ENCODE assay signal across 13 cellular contexts in genomic region chr12:3107071-3107583, GRCh38. TPM values are rescaled to one million over a fixed set of nuclear protein-coding genes. Genes with fewer than 3 reads are reported as not detected.
DNase-seq lines count a peak whose midpoint lies in the region; ATAC-seq, FAIRE-seq and TF ChIP-seq lines count a peak whose summit lies in the region.
"Had no signal": no experiment of that assay in that cellular context is flagged by ENCODE, and none has a peak within 500 bp of the region (broad histone marks: within the 10 kb centered on the region; RNA-seq: fewer than 3 reads in every experiment).

No MANE protein-coding gene starts in this region.

- H3K36me3 Mint-ChIP-seq in nephron progenitor cell (ENCODE audit: low read depth), result no peaks in the 10 kb centered on the region
- no peaks in the 10 kb centered on the region for H3K36me3 Mint-ChIP-seq in stimulated activated memory B cell treated with anti-CD40 and anti-IgM and Interleukin-4, amounts not matched to agents 10 μg/mL and 1 μg/mL and 100 μg/mL, for 72 hours
- H3K36me3 Mint-ChIP-seq: naive B cell had no signal

- H3K27me3 Mint-ChIP-seq in nephron progenitor cell (ENCODE audit: low read depth, poor library complexity), result no peaks in the 10 kb centered on the region
- peaks cover 28% of the 10 kb centered on the region for H3K27me3 Mint-ChIP-seq in stimulated activated memory B cell treated with anti-CD40 and anti-IgM and Interleukin-4, amounts not matched to agents 10 μg/mL and 1 μg/mL and 100 μg/mL, for 72 hours

- H3K36me3 ChIP-seq in H1 (ENCODE audit: control insufficient read depth in 2 of 4, insufficient read depth in 4 of 4, low read length in 3 of 4), result no peaks in the 10 kb centered on the region

- no peaks in the 10 kb centered on the region for H3K79me2 ChIP-seq in H1 (ENCODE audit: control insufficient read depth in 1 of 2, insufficient read depth in 2 of 2, low read length in 2 of 2)

- 86% methylated on average over 14 of the region's 14 CpGs; no CpG with 5 or more reads in 1 of the 2 experiments for whole genome bisulfite sequencing in H1 (ENCODE audit: extremely low coverage in 1 of 2, insufficient coverage in 1 of 2, insufficient read length in 1 of 2, insufficient replicate concordance in 2 of 2, low coverage in 1 of 2, low lambda C conversion rate in 2 of 2, missing lambda C conversion rate in 1 of 2), 2 experiments

- H2BK5ac ChIP-seq in H1 (ENCODE audit: low read depth, low read length), result no peak overlapping the region

- TF ChIP-seq RAD21 in H1 (IDR thresholded peaks at IDR 0.05 in 1 of 2, conservative IDR thresholded peaks at IDR 0.05 in 1 of 2; ENCODE audit: low read depth in 2 of 2, low read length in 2 of 2), result no peak

- no peak overlapping the region for H4K91ac ChIP-seq in H1 (replicated peaks; ENCODE audit: insufficient read length, low read length)

- H3K9me3 Mint-ChIP-seq in nephron progenitor cell, result no peaks in the 10 kb centered on the region
- no peaks in the 10 kb centered on the region for H3K9me3 Mint-ChIP-seq in stimulated activated memory B cell treated with anti-CD40 and anti-IgM and Interleukin-4, amounts not matched to agents 10 μg/mL and 1 μg/mL and 100 μg/mL, for 72 hours

- no peak overlapping the region for H3K9ac ChIP-seq in H1 (replicated peaks in 1 of 4; ENCODE audit: extremely low read depth in 1 of 4, low read depth in 3 of 4, low read length in 3 of 4)

- H4K8ac ChIP-seq in H1 (ENCODE audit: extremely low read depth, insufficient read depth, low read length), result peak overlapping the region; percentile 51; the same call in 1 of the 2 replicates

- no peak for ATAC-seq in activated CD4-positive, CD25-positive, alpha-beta regulatory T cell treated with anti-CD3 and anti-CD28 coated beads, Interleukin-2, amount 50 U/mL, for 24 hours
- no peak for ATAC-seq in GM21381 (IDR thresholded peaks at IDR 0.05; ENCODE audit: unreplicated experiment)
- no peak for ATAC-seq in stimulated activated memory B cell treated with anti-CD40 and anti-IgM and Interleukin-4, amounts not matched to agents 10 μg/mL and 1 μg/mL and 100 μg/mL, for 72 hours

- H2BK15ac ChIP-seq in H1 (ENCODE audit: low read length), result no peak overlapping the region

- peaks cover 7% of the 10 kb centered on the region; the same call in 1 of the 2 replicates for H3K79me1 ChIP-seq in H1 (ENCODE audit: low read depth, low read length)

- no peak overlapping the region for H2BK120ac ChIP-seq in H1 (replicated peaks; ENCODE audit: low read depth, low read length)

- no peak overlapping the region for H2BK12ac ChIP-seq in H1 (ENCODE audit: low read depth, low read length)

- no peak overlapping the region for H2AFZ ChIP-seq in H1 (ENCODE audit: low read length)
- H2AFZ ChIP-seq: hepatocyte had no signal

- no peak overlapping the region for H4K5ac ChIP-seq in H1 (ENCODE audit: insufficient read length, low read depth, low read length)

- H3K27ac ChIP-seq in H1 (ENCODE audit: low read depth, low read length), result no peak overlapping the region
- H3K27ac ChIP-seq: hepatocyte had no signal

- peak overlapping the region; percentile 78 for H3K27ac Mint-ChIP-seq in nephron progenitor cell
- H3K27ac Mint-ChIP-seq in stimulated activated memory B cell treated with anti-CD40 and anti-IgM and Interleukin-4, amounts not matched to agents 10 μg/mL and 1 μg/mL and 100 μg/mL, for 72 hours, result no peak overlapping the region

- TF ChIP-seq EP300 in H1 (IDR thresholded peaks at IDR 0.05; ENCODE audit: borderline replicate concordance in 1 of 2, low read depth in 2 of 2, low read length in 2 of 2), result no peak

- no peak overlapping the region for H3K4me2 ChIP-seq in H1 (ENCODE audit: insufficient read depth in 1 of 2, low read depth in 2 of 2, low read length in 2 of 2)
- H3K4me2 ChIP-seq: hepatocyte had no signal

- H2AK5ac ChIP-seq in H1 (ENCODE audit: low read depth, low read length), result no peak overlapping the region

- H3K23ac ChIP-seq in H1 (ENCODE audit: insufficient read length), result no peak overlapping the region

- H4K20me1 ChIP-seq in H1 (replicated peaks in 1 of 2; ENCODE audit: control insufficient read depth in 1 of 2, insufficient read depth in 2 of 2, low read length in 2 of 2), result peaks cover 0 to 5% of the 10 kb centered on the region in 2 experiments

- POLR2A ChIA-PET in H1 (lab: Charles Lee; ENCODE audit: partially characterized antibody), result no interaction called here

- no peaks in the 10 kb centered on the region for H3K27me3 ChIP-seq in H1 (replicated peaks in 1 of 4; ENCODE audit: control insufficient read depth in 3 of 4, extremely low read depth in 1 of 4, insufficient read depth in 3 of 4, low read length in 3 of 4)
- H3K27me3 ChIP-seq: hepatocyte had no signal

- FAIRE-seq in H1 (lab: Jason Lieb, UNC), result no peak

- CTCF ChIA-PET in H1 (lab: Charles Lee; ENCODE audit: partially characterized antibody), result no interaction called here

- no peak for TF ChIP-seq POLR2A in H1 (IDR thresholded peaks at IDR 0.05; ENCODE audit: control extremely low read depth in 1 of 2, low read depth in 2 of 2, low read length in 2 of 2)

- no peak overlapping the region; a peak in 1 of 8 replicates for H3K4me3 ChIP-seq in H1 (ENCODE audit: extremely low read depth in 1 of 4, insufficient read depth in 2 of 4, low read depth in 3 of 4, low read length in 4 of 4)
- H3K4me3 ChIP-seq: coronary artery, hepatocyte had no signal

- no peak overlapping the region for H3K14ac ChIP-seq in H1 (ENCODE audit: insufficient read length)

- TF ChIP-seq CTCF in H1 (IDR thresholded peaks at IDR 0.05; ENCODE audit: control extremely low read depth in 1 of 3, insufficient read depth in 1 of 3, low read depth in 1 of 3, low read length in 3 of 3), result no peak
- no peak for TF ChIP-seq CTCF in nephron progenitor cell (IDR thresholded peaks at IDR 0.05)

- H2BK20ac ChIP-seq in H1 (ENCODE audit: low read length), result no peak overlapping the region

- no peak overlapping the region for H3K18ac ChIP-seq in H1 (ENCODE audit: extremely low read depth, low read length)

- H3K9me3 ChIP-seq in H1 (ENCODE audit: insufficient read depth in 2 of 2, low read depth in 1 of 2, low read length in 1 of 2), result no peaks in the 10 kb centered on the region; a peak in 1 of 4 replicates

- peak overlapping the region; percentile 18 for H3K4me3 Mint-ChIP-seq in nephron progenitor cell
- no peak overlapping the region for H3K4me3 Mint-ChIP-seq in stimulated activated memory B cell treated with anti-CD40 and anti-IgM and Interleukin-4, amounts not matched to agents 10 μg/mL and 1 μg/mL and 100 μg/mL, for 72 hours
- H3K4me3 Mint-ChIP-seq: naive B cell had no signal

- H3K4ac ChIP-seq in H1 (replicated peaks; ENCODE audit: insufficient read length, low read depth, low read length), result no peak overlapping the region

- no peaks in the 10 kb centered on the region; the same call in 1 of the 2 replicates for H3K23me2 ChIP-seq in H1 (ENCODE audit: low read depth, low read length)

- H3K4me1 ChIP-seq in H1 (replicated peaks in 1 of 4; ENCODE audit: control insufficient read depth in 3 of 4, insufficient read depth in 4 of 4, low read length in 3 of 4), result peaks cover 0 to 9% (median 4%) of the 10 kb centered on the region in 4 experiments; a peak in 4 of 7 replicates

- peaks cover 82% of the 10 kb centered on the region for H3K4me1 Mint-ChIP-seq in nephron progenitor cell
- no peaks in the 10 kb centered on the region for H3K4me1 Mint-ChIP-seq in stimulated activated memory B cell treated with anti-CD40 and anti-IgM and Interleukin-4, amounts not matched to agents 10 μg/mL and 1 μg/mL and 100 μg/mL, for 72 hours
- H3K4me1 Mint-ChIP-seq: naive B cell had no signal

- DNase-seq in Daoy (ENCODE audit: low read depth) (peak; percentile 92), NCI-H82 (lab: John Stamatoyannopoulos, UW) (peak; percentile 98), H1 (ENCODE audit: low read depth in 1 of 2, low spot score in 2 of 2) (peak in 1 of 2 experiments; percentile 63), nephron progenitor cell (peak; percentile 39), NCI-H2081 (lab: John Stamatoyannopoulos, UW) (no peak)
- DNase-seq: Calu3, naive B cell, T-helper 2 cell had no signal

- H3K56ac ChIP-seq in H1 (replicated peaks; ENCODE audit: insufficient read length, low read depth, low read length), result no peak overlapping the region

TF ChIP-seq in H1, 55 proteins besides CTCF, POLR2A, EP300 and RAD21 (continues in another document):
- no peak for TF ChIP-seq TCF12 (IDR thresholded peaks at IDR 0.05; ENCODE audit: low read depth, low read length)
- no peak for TF ChIP-seq GABPA (IDR thresholded peaks at IDR 0.05; ENCODE audit: borderline replicate concordance, insufficient read depth, low read length)
- no peak for TF ChIP-seq CTBP2 (IDR thresholded peaks at IDR 0.05; ENCODE audit: borderline replicate concordance, insufficient read depth, insufficient read length, low read length)
- no peak for TF ChIP-seq SP2 (IDR thresholded peaks at IDR 0.05; ENCODE audit: low read length)
- TF ChIP-seq PHF8 (conservative IDR thresholded peaks at IDR 0.05; ENCODE audit: low read depth, low read length), result no peak
- TF ChIP-seq TEAD4 (IDR thresholded peaks at IDR 0.05; ENCODE audit: low read depth, low read length), result no peak
- TF ChIP-seq BCL11A (IDR thresholded peaks at IDR 0.05; ENCODE audit: low read depth in 2 of 2, low read length in 2 of 2), result no peak
- no peak for TF ChIP-seq RFX5 (IDR thresholded peaks at IDR 0.05; ENCODE audit: borderline replicate concordance, low read depth, low read length)
- TF ChIP-seq, protein P1, sequence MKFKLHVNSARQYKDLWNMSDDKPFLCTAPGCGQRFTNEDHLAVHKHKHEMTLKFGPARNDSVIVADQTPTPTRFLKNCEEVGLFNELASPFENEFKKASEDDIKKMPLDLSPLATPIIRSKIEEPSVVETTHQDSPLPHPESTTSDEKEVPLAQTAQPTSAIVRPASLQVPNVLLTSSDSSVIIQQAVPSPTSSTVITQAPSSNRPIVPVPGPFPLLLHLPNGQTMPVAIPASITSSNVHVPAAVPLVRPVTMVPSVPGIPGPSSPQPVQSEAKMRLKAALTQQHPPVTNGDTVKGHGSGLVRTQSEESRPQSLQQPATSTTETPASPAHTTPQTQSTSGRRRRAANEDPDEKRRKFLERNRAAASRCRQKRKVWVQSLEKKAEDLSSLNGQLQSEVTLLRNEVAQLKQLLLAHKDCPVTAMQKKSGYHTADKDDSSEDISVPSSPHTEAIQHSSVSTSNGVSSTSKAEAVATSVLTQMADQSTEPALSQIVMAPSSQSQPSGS (IDR thresholded peaks at IDR 0.05; ENCODE audit: low read length), result no peak
- TF ChIP-seq KDM4A (IDR thresholded peaks at IDR 0.05; ENCODE audit: low read depth, low read length, severe bottlenecking), result no peak

RNA-seq across cellular contexts. Expression of gene TSPAN9, which starts 29.9 kb away (rescaled TPM):
- 9.8 and 13.7 TPM in 2 replicates for total RNA-seq in Daoy (2014; rRNA removed; shearing (Covaris generic))
- total RNA-seq in H1 (2021; fragmentation: NEBNext Ultra II Directional; extraction: Animal tissue kit (Norgen Biotek cat#: 25700)), result 26.1 and 29.1 TPM in 2 replicates
- polyA plus RNA-seq in H1 (2011; rRNA removed), result 11.5 and 20.7 TPM in 2 replicates
- polyA plus RNA-seq in H1 (2011; cell fraction: cytosol; rRNA removed), result 18.5 TPM
- 28.8 TPM for polyA plus RNA-seq in H1 (2011; cell fraction: nucleus; rRNA removed)
- polyA plus RNA-seq in H1 (2012, experiment 1 of 2), result 12.7 to 19.8 TPM (median 17.2 TPM) in 4 replicates
- 14.9 TPM for polyA plus RNA-seq in H1 (2012, experiment 2 of 2)
- polyA plus RNA-seq in H1 (2013, experiment 1 of 2), result 20.1 TPM
- polyA plus RNA-seq in H1 (2013, experiment 2 of 2), result 22.9 TPM
- polyA minus RNA-seq in H1 (2011; rRNA and poly(A)+ RNA removed), result 22.9 and 41.1 TPM in 2 replicates
- 7.2 TPM for polyA minus RNA-seq in H1 (2011; cell fraction: cytosol; rRNA and poly(A)+ RNA removed)
- 17.2 TPM for polyA minus RNA-seq in H1 (2011; cell fraction: nucleus; rRNA and poly(A)+ RNA removed)

Comparison
In these comparisons a context has a peak if more than half of its experiments do, and no peak if none do; other contexts are left out.
1. DNase-seq: peak in Daoy (single experiment), NCI-H82 (single experiment) and nephron progenitor cell (single experiment); none in NCI-H2081 (0 of 2).